Comparison of ENCODE assay signal across 8 cellular contexts in genomic region chr10:43138757-43139241, GRCh38. TPM values are rescaled to one million over a fixed set of nuclear protein-coding genes. Genes with fewer than 3 reads are reported as not detected.
DNase-seq lines count a peak whose midpoint lies in the region; ATAC-seq and TF ChIP-seq lines count a peak whose summit lies in the region.

No MANE protein-coding gene starts in this region.

- H3K4me1 ChIP-seq in mucosa of descending colon (ENCODE audit: low read depth) = peaks cover 13% of the 10 kb centered on the region

- H3K9me3 Mint-ChIP-seq in effector memory CD8-positive, alpha-beta T cell = no peaks in the 10 kb centered on the region
- H3K9me3 Mint-ChIP-seq in stimulated activated memory B cell treated with anti-CD40 and anti-IgM and Interleukin-4, amounts not matched to agents 10 μg/mL and 1 μg/mL and 100 μg/mL, for 72 hours = no peaks in the 10 kb centered on the region

- DNase-seq in GM13977 (ENCODE audit: low spot score) = peak; percentile 64
- peak; percentile 41 for DNase-seq in NCI-H146 treated with DMSO at 0.1 percent for 48 hours (lab: John Stamatoyannopoulos, UW; ENCODE audit: unreplicated experiment)
- DNase-seq in activated CD4-positive, alpha-beta T cell treated with anti-CD3 and anti-CD28 coated beads, Interleukin-2, amount 50 U/mL, for 1 hour = peak; percentile 61
- DNase-seq in effector memory CD8-positive, alpha-beta T cell = peak; percentile 61 to 65 (median 64)
- DNase-seq in mucosa of descending colon = peak in 1 of 3 donors; percentile 36
- DNase-seq in DMS153 (lab: John Stamatoyannopoulos, UW) = no peak

- in situ Hi-C loops in GM13977 (cut with MboI; ENCODE audit: low pct_unique_long_range_greater_than_20kb, low sequenced_read_pairs, unreplicated experiment) = no loop called here

- no peaks in the 10 kb centered on the region for H3K27me3 Mint-ChIP-seq in effector memory CD8-positive, alpha-beta T cell
- no peaks in the 10 kb centered on the region for H3K27me3 Mint-ChIP-seq in stimulated activated memory B cell treated with anti-CD40 and anti-IgM and Interleukin-4, amounts not matched to agents 10 μg/mL and 1 μg/mL and 100 μg/mL, for 72 hours

- H3K4me3 ChIP-seq in mucosa of descending colon = peak overlapping the region; percentile 62

- no peaks in the 10 kb centered on the region for H3K36me3 ChIP-seq in mucosa of descending colon (ENCODE audit: low read depth)

- peaks cover 36% of the 10 kb centered on the region for H3K36me3 Mint-ChIP-seq in effector memory CD8-positive, alpha-beta T cell (ENCODE audit: insufficient read depth)
- peaks cover 5% of the 10 kb centered on the region for H3K36me3 Mint-ChIP-seq in stimulated activated memory B cell treated with anti-CD40 and anti-IgM and Interleukin-4, amounts not matched to agents 10 μg/mL and 1 μg/mL and 100 μg/mL, for 72 hours

- no peaks in the 10 kb centered on the region for H3K9me3 ChIP-seq in mucosa of descending colon

- peak overlapping the region; percentile 94 to 98 for H3K27ac Mint-ChIP-seq in effector memory CD8-positive, alpha-beta T cell
- H3K27ac Mint-ChIP-seq in stimulated activated memory B cell treated with anti-CD40 and anti-IgM and Interleukin-4, amounts not matched to agents 10 μg/mL and 1 μg/mL and 100 μg/mL, for 72 hours = peak overlapping the region; percentile 96

- intact Hi-C loops in mucosa of descending colon (cut with DNase I, micrococcal nuclease) = no loop called here

- H3K4me1 Mint-ChIP-seq in effector memory CD8-positive, alpha-beta T cell (ENCODE audit: low read depth in 2 of 2) = peaks cover 47 to 53% of the 10 kb centered on the region in 2 donors
- peaks cover 61% of the 10 kb centered on the region for H3K4me1 Mint-ChIP-seq in stimulated activated memory B cell treated with anti-CD40 and anti-IgM and Interleukin-4, amounts not matched to agents 10 μg/mL and 1 μg/mL and 100 μg/mL, for 72 hours

- ATAC-seq in HG02571 (IDR thresholded peaks at IDR 0.05; ENCODE audit: unreplicated experiment) (peak; percentile 30), mucosa of descending colon (peak; percentile 45)
- peak; percentile 68 for ATAC-seq in effector memory CD8-positive, alpha-beta T cell (replicated peaks)
- ATAC-seq in stimulated activated memory B cell treated with anti-CD40 and anti-IgM and Interleukin-4, amounts not matched to agents 10 μg/mL and 1 μg/mL and 100 μg/mL, for 72 hours = peak; percentile 76

- H3K4me3 Mint-ChIP-seq in effector memory CD8-positive, alpha-beta T cell = peak overlapping the region; percentile 93 to 96
- peak overlapping the region; percentile 96 for H3K4me3 Mint-ChIP-seq in stimulated activated memory B cell treated with anti-CD40 and anti-IgM and Interleukin-4, amounts not matched to agents 10 μg/mL and 1 μg/mL and 100 μg/mL, for 72 hours

- TF ChIP-seq CTCF in GM13977 (IDR thresholded peaks at IDR 0.05; ENCODE audit: extremely low read depth, insufficient read depth, missing control alignments) = peak; percentile 17
- no peak for TF ChIP-seq CTCF in mucosa of descending colon (IDR thresholded peaks at IDR 0.05)

RNA-seq across cellular contexts. Expression of gene CSGALNACT2, which starts 0.6 kb away (rescaled TPM):
- total RNA-seq in mucosa of descending colon = 10 to 100 TPM in 1 of 3 donors, 1 to 10 TPM in 2; 3.9 to 20.1 (median 7.4) TPM
